ENCODE assay signal across 26 cellular contexts in genomic region chrX:131951166-131951565, GRCh38.
"Had no signal": no experiment of that assay in that cellular context is flagged by ENCODE, and none has a peak within 500 bp of the region (broad histone marks: within the 10 kb centered on the region; RNA-seq: fewer than 3 reads in every experiment).

No MANE protein-coding gene starts in this region.

- H3K4me1 ChIP-seq: colonic mucosa, esophagus muscularis mucosa, esophagus squamous epithelium, foreskin keratinocyte, gastrocnemius medialis, gastroesophageal sphincter, heart left ventricle, heart right ventricle had no signal

- DNase-seq: colonic mucosa; cortex of kidney; dermis blood vessel endothelial cell; dorsolateral prefrontal cortex; effector CD4-positive, alpha-beta T cell; effector CD8-positive, alpha-beta T cell; effector memory CD4-positive, alpha-beta T cell; effector memory CD8-positive, alpha-beta T cell; endodermal cell; erythroblast; esophagus squamous epithelium; foreskin fibroblast; foreskin keratinocyte; foreskin melanocyte; gastrocnemius medialis; glutamatergic neuron; head of caudate nucleus; heart left ventricle; heart right ventricle had no signal

- H3K4me3 ChIP-seq: colonic mucosa, coronary artery, dorsolateral prefrontal cortex, esophagus muscularis mucosa, esophagus squamous epithelium, gastrocnemius medialis, gastroesophageal sphincter, heart left ventricle, heart right ventricle had no signal

- FAIRE-seq: endometrium, endothelial cell of umbilical vein had no signal

- H3K9me3 ChIP-seq: colonic mucosa, esophagus muscularis mucosa, esophagus squamous epithelium, gastrocnemius medialis, gastroesophageal sphincter, heart left ventricle, heart right ventricle had no signal

- ATAC-seq: effector memory CD8-positive, alpha-beta T cell; esophagus mucosa; foreskin keratinocyte; gastrocnemius medialis; gastroesophageal sphincter; heart left ventricle; heart right ventricle had no signal

- H3K36me3 ChIP-seq: colonic mucosa, esophagus muscularis mucosa, esophagus squamous epithelium, gastrocnemius medialis, gastroesophageal sphincter, heart left ventricle, heart right ventricle had no signal

- H3K27me3 ChIP-seq: foreskin keratinocyte, gastroesophageal sphincter had no signal

- H3K27ac ChIP-seq: colonic mucosa, coronary artery, dorsolateral prefrontal cortex, epithelial cell of prostate, esophagus muscularis mucosa, esophagus squamous epithelium, foreskin keratinocyte, gastrocnemius medialis, gastroesophageal sphincter, heart left ventricle, heart right ventricle had no signal
